18 cellular contexts compared by ENCODE assay signal in the genomic region with DNA sequence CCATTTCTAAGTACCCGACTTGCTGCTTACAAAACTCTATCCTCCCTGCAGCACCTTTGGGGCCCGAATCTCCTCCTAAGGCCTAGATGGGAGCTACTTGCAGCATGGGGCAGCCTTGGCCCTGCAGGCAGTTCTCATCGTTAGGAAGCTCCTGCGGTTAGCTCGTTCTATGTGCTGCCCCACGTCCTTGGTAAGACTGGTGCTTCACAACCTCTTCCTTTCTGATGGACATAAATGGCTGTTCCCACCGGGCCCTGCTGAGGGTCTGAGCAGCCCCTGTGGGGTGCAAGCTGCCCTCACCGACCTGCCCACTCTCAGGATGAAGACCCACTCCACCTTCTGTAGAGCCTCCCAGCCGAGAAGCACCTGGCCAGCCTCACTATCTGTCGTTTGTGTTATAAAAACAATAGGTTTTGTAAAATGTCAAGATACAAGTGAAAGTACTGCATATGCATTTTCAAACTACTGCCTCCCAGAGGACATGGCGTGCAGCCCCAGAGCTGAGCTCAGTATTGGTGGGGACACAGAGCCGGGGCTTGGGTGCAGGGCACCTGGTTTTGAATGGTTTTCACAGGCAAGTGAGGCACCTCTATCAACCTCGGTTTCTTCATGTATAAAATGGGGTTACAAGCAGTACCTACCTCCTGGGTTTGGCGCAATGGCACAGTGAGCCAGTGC. TPM values are rescaled to one million over a fixed set of nuclear protein-coding genes. Genes with fewer than 3 reads are reported as not detected.
DNase-seq lines count a peak whose midpoint lies in the region; ATAC-seq, FAIRE-seq and TF ChIP-seq lines count a peak whose summit lies in the region.
"Had no signal": no experiment of that assay in that cellular context is flagged by ENCODE, and none has a peak within 500 bp of the region (broad histone marks: within the 10 kb centered on the region; RNA-seq: fewer than 3 reads in every experiment).

No MANE protein-coding gene starts in this region.

- no peaks in the 10 kb centered on the region for H3K4me1 Mint-ChIP-seq in activated CD8-positive, alpha-beta memory T cell treated with anti-CD3 and anti-CD28 coated beads, Interleukin-2, amount 10 ng/mL, durations not matched to agents 7 days and 5 days
- peaks cover 14% of the 10 kb centered on the region for H3K4me1 Mint-ChIP-seq in progenitor cell of endocrine pancreas (ENCODE audit: low read depth)

- no peaks in the 10 kb centered on the region for H3K79me2 ChIP-seq in Loucy (ENCODE audit: insufficient read depth, low read length)
- H3K79me2 ChIP-seq in HepG2 (ENCODE audit: insufficient read depth, low read length), result no peaks in the 10 kb centered on the region

- H3K36me3 ChIP-seq in Loucy (ENCODE audit: insufficient read depth, low read length) (no peaks in the 10 kb centered on the region), HepG2 (replicated peaks in 1 of 2; ENCODE audit: control insufficient read depth in 1 of 2, insufficient read depth in 2 of 2, low read length in 2 of 2) (no peaks in the 10 kb centered on the region), thyroid gland (no peaks in the 10 kb centered on the region)

- CTCF ChIA-PET in activated CD8-positive, alpha-beta memory T cell treated with anti-CD3 and anti-CD28 coated beads, Interleukin-2, amount 10 ng/mL, durations not matched to agents 7 days and 5 days (lab: Charles Lee), result interaction anchor here (1.2 to 1.8 kb wide), 3 partner anchors 11 to 19 kb away, joined by 3 to 4 read pairs (median 4); a partner anchor contains a TSS
- CTCF ChIA-PET in HepG2 (lab: Yijun Ruan, JAX; ENCODE audit: low intra/inter-chr PET ratio, low total read pairs), result no interaction called here

- no peak overlapping the region for H3K27ac Mint-ChIP-seq in activated CD8-positive, alpha-beta memory T cell treated with anti-CD3 and anti-CD28 coated beads, Interleukin-2, amount 10 ng/mL, durations not matched to agents 7 days and 5 days
- no peak overlapping the region for H3K27ac Mint-ChIP-seq in progenitor cell of endocrine pancreas

- 87% methylated on average over 14 of the region's 14 CpGs for WGBS in HepG2 (ENCODE audit: low lambda C conversion rate)
- 77 to 83% methylated on average over 12 to 14 of the region's 14 CpGs for WGBS in thyroid gland, 2 donors

- BruUV-seq in HepG2 (replicated peaks; lab: Mats Ljungman, UMichigan), result no TSS peak

- POLR2A ChIA-PET in HepG2 (lab: Yijun Ruan, JAX), result interaction anchor here (3.0 to 6.2 kb wide), 2 partner anchors 9 to 113 kb away, joined by 14 to 52 read pairs; a partner anchor contains a TSS

- no peaks in the 10 kb centered on the region for H3K9me2 ChIP-seq in Loucy (replicated peaks; ENCODE audit: low read depth, low read length)

- no peak overlapping the region for H3K4me3 Mint-ChIP-seq in activated CD8-positive, alpha-beta memory T cell treated with anti-CD3 and anti-CD28 coated beads, Interleukin-2, amount 10 ng/mL, durations not matched to agents 7 days and 5 days
- no peak overlapping the region for H3K4me3 Mint-ChIP-seq in progenitor cell of endocrine pancreas (ENCODE audit: low read depth)

- TF ChIP-seq CTCF in Loucy (conservative IDR thresholded peaks at IDR 0.05; ENCODE audit: low read length), result peak; percentile 24; the same call in 1 of the 2 replicates
- no peak for TF ChIP-seq CTCF in HepG2 (CRISPR knock-in tag; IDR thresholded peaks at IDR 0.05)
- no peak for TF ChIP-seq CTCF in thyroid gland (IDR thresholded peaks at IDR 0.05)
- no peak for TF ChIP-seq CTCF in progenitor cell of endocrine pancreas (IDR thresholded peaks at IDR 0.05; ENCODE audit: unreplicated experiment)

- H3F3A ChIP-seq in Loucy (ENCODE audit: low read depth), result no peaks in the 10 kb centered on the region

- H3K27ac ChIP-seq in HepG2 (ENCODE audit: extremely low read length, insufficient read depth, low read length) (no peak overlapping the region), thyroid gland (peak overlapping the region; percentile 80 to 91 (median 88))
- H3K27ac ChIP-seq: A549, KMS-11, PC-9 had no signal

- DNase-seq in activated CD8-positive, alpha-beta memory T cell treated with anti-CD3 and anti-CD28 coated beads, Interleukin-2, amount 50 U/mL, for 4 hours, result peak; percentile 3
- DNase-seq in activated CD8-positive, alpha-beta memory T cell treated with anti-CD3 and anti-CD28 coated beads, Interleukin-2, amount 10 ng/mL, durations not matched to agents 7 days and 5 days, result no peak
- DNase-seq in HepG2 (ENCODE audit: low spot score) (no peak), thyroid gland (no peak), A172 (ENCODE audit: low spot score) (no peak), NCI-H82 treated with DMSO at 0.1 percent for 48 hours (lab: John Stamatoyannopoulos, UW; ENCODE audit: unreplicated experiment) (no peak), progenitor cell of endocrine pancreas (ENCODE audit: low spot score, unreplicated experiment) (no peak)
- DNase-seq: AML-193, DMS53, GOT3, NCI-H1105 treated with DMSO at 0.1 percent for 48 hours, NCI-H187, NCI-H69 had no signal

- no peaks in the 10 kb centered on the region for H3K9me3 Mint-ChIP-seq in activated CD8-positive, alpha-beta memory T cell treated with anti-CD3 and anti-CD28 coated beads, Interleukin-2, amount 10 ng/mL, durations not matched to agents 7 days and 5 days (ENCODE audit: low read depth)
- no peaks in the 10 kb centered on the region for H3K9me3 Mint-ChIP-seq in progenitor cell of endocrine pancreas (ENCODE audit: low read depth)

- H3K9ac ChIP-seq in Loucy (ENCODE audit: low read depth, low read length, poor library complexity, severe bottlenecking), result no peak overlapping the region
- no peak overlapping the region for H3K9ac ChIP-seq in HepG2 (ENCODE audit: insufficient read depth, low read depth, low read length)
- H3K9ac ChIP-seq: KMS-11 had no signal

- H3K4me1 ChIP-seq in Loucy (ENCODE audit: insufficient read depth, low read length, poor library complexity, severe bottlenecking), result no peaks in the 10 kb centered on the region
- H3K4me1 ChIP-seq in HepG2 (ENCODE audit: insufficient read depth, low read length), result peaks cover 54% of the 10 kb centered on the region
- peaks cover 22 to 27% of the 10 kb centered on the region in 2 donors for H3K4me1 ChIP-seq in thyroid gland

- intact Hi-C loops in HepG2 (cut with micrococcal nuclease; ENCODE audit: unreplicated experiment) (loop anchor here (5.0 kb wide), 2 partner anchors 61 to 126 kb away; no protein-coding TSS in a partner anchor), thyroid gland (cut with DNase I) (no loop called here)

- H3K27me3 ChIP-seq in Loucy (ENCODE audit: insufficient read depth, low read length, poor library complexity, severe bottlenecking), result no peaks in the 10 kb centered on the region
- no peaks in the 10 kb centered on the region for H3K27me3 ChIP-seq in HepG2 (ENCODE audit: control insufficient read depth in 1 of 2, insufficient read depth in 2 of 2, low read length in 2 of 2)
- no peaks in the 10 kb centered on the region for H3K27me3 ChIP-seq in thyroid gland

- H3K9me3 ChIP-seq in Loucy (ENCODE audit: insufficient read depth, low read depth, low read length) (no peaks in the 10 kb centered on the region), HepG2 (ENCODE audit: low read length) (no peaks in the 10 kb centered on the region), thyroid gland (no peaks in the 10 kb centered on the region)
- H3K9me3 ChIP-seq: A549 had no signal

- H2AFZ ChIP-seq in Loucy (ENCODE audit: low read length) (no peak overlapping the region), HepG2 (ENCODE audit: low read length) (no peak overlapping the region)
- H2AFZ ChIP-seq: PC-9 had no signal

- ATAC-seq in activated CD8-positive, alpha-beta memory T cell treated with anti-CD3 and anti-CD28 coated beads, Interleukin-2, amount 10 ng/mL, durations not matched to agents 7 days and 5 days, result no peak
- ATAC-seq in HepG2, result no peak
- ATAC-seq: A549 had no signal

- no peak overlapping the region for H3K4me2 ChIP-seq in Loucy (ENCODE audit: low read depth, low read length, poor library complexity, severe bottlenecking)
- H3K4me2 ChIP-seq in HepG2 (ENCODE audit: low read depth, low read length), result peak overlapping the region; percentile 95; the same call in 1 of the 2 replicates
- H3K4me2 ChIP-seq: A549, KMS-11, PC-9 had no signal

- H3K4me3 ChIP-seq in Loucy (ENCODE audit: low read length, poor library complexity, severe bottlenecking) (no peak overlapping the region), HepG2 (replicated peaks in 1 of 3; ENCODE audit: insufficient read depth in 1 of 3, low read depth in 2 of 3, low read length in 3 of 3) (no peak overlapping the region), thyroid gland (replicated peaks in 1 of 3) (no peak overlapping the region)
- H3K4me3 ChIP-seq: A549, PC-9 had no signal

- H3K27me3 Mint-ChIP-seq in activated CD8-positive, alpha-beta memory T cell treated with anti-CD3 and anti-CD28 coated beads, Interleukin-2, amount 10 ng/mL, durations not matched to agents 7 days and 5 days, result no peaks in the 10 kb centered on the region
- peaks cover 15% of the 10 kb centered on the region for H3K27me3 Mint-ChIP-seq in progenitor cell of endocrine pancreas

- TF ChIP-seq POLR2A in HepG2 (IDR thresholded peaks at IDR 0.05; ENCODE audit: insufficient read depth in 1 of 2, low read depth in 2 of 2, low read length in 2 of 2), result no peak
- no peak for TF ChIP-seq POLR2A in thyroid gland (IDR thresholded peaks at IDR 0.05)

- FAIRE-seq in HepG2 (lab: Jason Lieb, UNC), result no peak
- FAIRE-seq: A549, G401.6 had no signal

- TF ChIP-seq EP300 in HepG2 (IDR thresholded peaks at IDR 0.05; ENCODE audit: low read depth in 2 of 2, low read length in 2 of 2) (no peak), HepG2 (CRISPR knock-in tag; IDR thresholded peaks at IDR 0.05; ENCODE audit: borderline replicate concordance) (no peak)

- no peak for TF ChIP-seq RAD21 in HepG2 (CRISPR knock-in tag; IDR thresholded peaks at IDR 0.05)

- peaks cover 4% of the 10 kb centered on the region for H3K36me3 Mint-ChIP-seq in activated CD8-positive, alpha-beta memory T cell treated with anti-CD3 and anti-CD28 coated beads, Interleukin-2, amount 10 ng/mL, durations not matched to agents 7 days and 5 days
- H3K36me3 Mint-ChIP-seq in progenitor cell of endocrine pancreas (ENCODE audit: insufficient read depth), result no peaks in the 10 kb centered on the region

- H4K20me1 ChIP-seq in Loucy (ENCODE audit: insufficient read depth, low read length, poor library complexity, severe bottlenecking), result no peaks in the 10 kb centered on the region
- no peaks in the 10 kb centered on the region for H4K20me1 ChIP-seq in HepG2 (ENCODE audit: insufficient read depth, low read length)

- in situ Hi-C loops in HepG2 (cut with HindIII; ENCODE audit: extremely low pct_ligation_motif_present, low pct_unique_long_range_greater_than_20kb), result no loop called here

RNA-seq across cellular contexts. Expression of a gene that starts 19.4 kb away (rescaled TPM):
- 100 to 1,000 TPM in 1 of 2 experiments, 10 to 100 TPM in 1; 35.1 to 115 TPM for total RNA-seq in activated CD8-positive, alpha-beta memory T cell treated with anti-CD3 and anti-CD28 coated beads, Interleukin-2, amount 10 ng/mL, durations not matched to agents 7 days and 5 days
- 0.04 TPM in 1 of 2 replicates, not detected in the other for total RNA-seq in HepG2 (2016; rRNA removed; fragmentation: Illumina TruSeq; extraction: Trizol)
- 0.09 TPM in 1 of 2 replicates, not detected in the other for total RNA-seq in HepG2 (2016; cell fraction: cytosol; rRNA removed; fragmentation: Illumina TruSeq; extraction: Trizol; ENCODE audit: low read depth)
- 0.04 TPM in 1 of 2 replicates, not detected in the other for total RNA-seq in HepG2 (2016; cell fraction: insoluble cytoplasmic fraction; rRNA removed; fragmentation: Illumina TruSeq; extraction: Trizol)
- 0.03 TPM in 1 of 2 replicates, not detected in the other for total RNA-seq in HepG2 (2016; cell fraction: membrane; rRNA removed; fragmentation: Illumina TruSeq; extraction: Trizol)
- total RNA-seq in HepG2 (2016; cell fraction: nucleus; rRNA removed; fragmentation: Illumina TruSeq; extraction: Trizol), result 0.06 TPM in 1 of 2 replicates, not detected in the other
- not detected in 2 replicates for polyA plus RNA-seq in HepG2 (2011; rRNA removed)
- polyA plus RNA-seq in HepG2 (2011; cell fraction: cytosol; rRNA removed), result 0.01 TPM in 2 replicates
- polyA plus RNA-seq in HepG2 (2011; cell fraction: nucleus; rRNA removed), result 0.12 and 0.26 TPM in 2 replicates
- polyA plus RNA-seq in HepG2 (2012), result 0.05 TPM in 1 of 2 replicates, not detected in the other
- polyA plus RNA-seq in HepG2 (2016; cell fraction: cytosol; fragmentation: Illumina TruSeq; extraction: Trizol; ENCODE audit: low read depth), result not detected in 2 replicates
- 0.04 TPM in 1 of 2 replicates, not detected in the other for polyA plus RNA-seq in HepG2 (2016; cell fraction: insoluble cytoplasmic fraction; fragmentation: Illumina TruSeq; extraction: Trizol; ENCODE audit: low read depth)
- polyA plus RNA-seq in HepG2 (2016; cell fraction: membrane; fragmentation: Illumina TruSeq; extraction: Trizol; ENCODE audit: low read depth), result not detected in 2 replicates
- 0.33 TPM in 1 of 2 replicates, not detected in the other for polyA plus RNA-seq in HepG2 (2016; cell fraction: nucleus; fragmentation: Illumina TruSeq; extraction: Trizol; ENCODE audit: insufficient read depth, low read depth)
- polyA minus RNA-seq in HepG2 (2011; rRNA and poly(A)+ RNA removed; ENCODE audit: low replicate concordance), result 0.02 TPM in 1 of 2 replicates, not detected in the other
- polyA minus RNA-seq in HepG2 (2011; cell fraction: cytosol; rRNA and poly(A)+ RNA removed), result not detected in 2 replicates
- polyA minus RNA-seq in HepG2 (2011; cell fraction: nucleus; rRNA and poly(A)+ RNA removed), result not detected in 2 replicates
- total RNA-seq in thyroid gland, result under 1 TPM in 1 of 4 donors, not detected in 3; 0.67 TPM
- 2.1 TPM in 1 of 2 replicates, not detected in the other for total RNA-seq in A172 (2014; rRNA removed; shearing (Covaris generic))
- 0.11 and 0.22 TPM in 2 replicates for total RNA-seq in progenitor cell of endocrine pancreas
- total RNA-seq: PC-9 had no signal

RNA-seq across cellular contexts. Expression of a gene that starts 56.8 kb away (rescaled TPM):
- total RNA-seq in activated CD8-positive, alpha-beta memory T cell treated with anti-CD3 and anti-CD28 coated beads, Interleukin-2, amount 10 ng/mL, durations not matched to agents 7 days and 5 days, result not detected
- 0.07 and 0.08 TPM in 2 replicates for total RNA-seq in HepG2 (2016; rRNA removed; fragmentation: Illumina TruSeq; extraction: Trizol)
- total RNA-seq in HepG2 (2016; cell fraction: cytosol; rRNA removed; fragmentation: Illumina TruSeq; extraction: Trizol; ENCODE audit: low read depth), result 0.18 and 0.30 TPM in 2 replicates
- total RNA-seq in HepG2 (2016; cell fraction: insoluble cytoplasmic fraction; rRNA removed; fragmentation: Illumina TruSeq; extraction: Trizol), result not detected in 2 replicates
- total RNA-seq in HepG2 (2016; cell fraction: membrane; rRNA removed; fragmentation: Illumina TruSeq; extraction: Trizol), result 0.07 and 0.09 TPM in 2 replicates
- not detected in 2 replicates for total RNA-seq in HepG2 (2016; cell fraction: nucleus; rRNA removed; fragmentation: Illumina TruSeq; extraction: Trizol)
- polyA plus RNA-seq in HepG2 (2011; rRNA removed), result not detected in 2 replicates
- polyA plus RNA-seq in HepG2 (2011; cell fraction: cytosol; rRNA removed), result not detected in 2 replicates
- polyA plus RNA-seq in HepG2 (2011; cell fraction: nucleus; rRNA removed), result not detected in 2 replicates
- not detected in 2 replicates for polyA plus RNA-seq in HepG2 (2012)
- 0.11 and 0.16 TPM in 2 replicates for polyA plus RNA-seq in HepG2 (2016; cell fraction: cytosol; fragmentation: Illumina TruSeq; extraction: Trizol; ENCODE audit: low read depth)
- polyA plus RNA-seq in HepG2 (2016; cell fraction: insoluble cytoplasmic fraction; fragmentation: Illumina TruSeq; extraction: Trizol; ENCODE audit: low read depth), result not detected in 2 replicates
- polyA plus RNA-seq in HepG2 (2016; cell fraction: membrane; fragmentation: Illumina TruSeq; extraction: Trizol; ENCODE audit: low read depth), result 0.08 TPM in 1 of 2 replicates, not detected in the other
- not detected in 2 replicates for polyA plus RNA-seq in HepG2 (2016; cell fraction: nucleus; fragmentation: Illumina TruSeq; extraction: Trizol; ENCODE audit: insufficient read depth, low read depth)
- 0.22 TPM in 1 of 2 replicates, not detected in the other for polyA minus RNA-seq in HepG2 (2011; rRNA and poly(A)+ RNA removed; ENCODE audit: low replicate concordance)
- polyA minus RNA-seq in HepG2 (2011; cell fraction: cytosol; rRNA and poly(A)+ RNA removed), result not detected in 2 replicates
- not detected in 2 replicates for polyA minus RNA-seq in HepG2 (2011; cell fraction: nucleus; rRNA and poly(A)+ RNA removed)
- total RNA-seq in thyroid gland, result not detected
- total RNA-seq in A172 (2014; rRNA removed; shearing (Covaris generic)), result 0.43 TPM in 1 of 2 replicates, not detected in the other
- total RNA-seq in progenitor cell of endocrine pancreas, result 0.49 and 0.57 TPM in 2 replicates

Comparison
In these comparisons a context has a peak if more than half of its experiments do, and no peak if none do; other contexts are left out.
1. RNA of a gene that starts 19.4 kb away (total RNA-seq): 35.1 to 115 TPM in activated CD8-positive, alpha-beta memory T cell treated with anti-CD3 and anti-CD28 coated beads, Interleukin-2, amount 10 ng/mL, durations not matched to agents 7 days and 5 days; 2.1 TPM in A172, 0.11 to 0.22 TPM in progenitor cell of endocrine pancreas, 0.67 TPM in thyroid gland and 0.03 to 0.09 TPM in HepG2; every median in the first group is over 10 times any median in the second.